In genomic region chr17:67280279-67280678, GRCh38 we compare ENCODE assay signal across 19 cellular contexts. TPM values are rescaled to one million over a fixed set of nuclear protein-coding genes. Genes with fewer than 3 reads are reported as not detected.
DNase-seq lines count a peak whose midpoint lies in the region; ATAC-seq, FAIRE-seq and TF ChIP-seq lines count a peak whose summit lies in the region.
"Had no signal": no experiment of that assay in that cellular context is flagged by ENCODE, and none has a peak within 500 bp of the region (broad histone marks: within the 10 kb centered on the region; RNA-seq: fewer than 3 reads in every experiment).

No MANE protein-coding gene starts in this region.

- no peak overlapping the region for H2AK5ac ChIP-seq in H1 (ENCODE audit: low read depth, low read length)

- CTCF ChIA-PET in H1 (lab: Charles Lee; ENCODE audit: partially characterized antibody): interaction anchor here (0.5 to 23.4 kb wide), 8 partner anchors 4 to 787 kb away, joined by 3 to 253 read pairs (median 3); no protein-coding TSS in a partner anchor
- CTCF ChIA-PET in HepG2 (lab: Yijun Ruan, JAX; ENCODE audit: low intra/inter-chr PET ratio, low total read pairs): no interaction called here

- 93% methylated on average over 6 of the region's 6 CpGs; no CpG with 5 or more reads in 1 of the 2 experiments for WGBS in H1 (ENCODE audit: extremely low coverage in 1 of 2, insufficient coverage in 1 of 2, insufficient read length in 1 of 2, insufficient replicate concordance in 2 of 2, low coverage in 1 of 2, low lambda C conversion rate in 2 of 2, missing lambda C conversion rate in 1 of 2), 2 experiments
- 5% methylated on average over 6 of the region's 6 CpGs for WGBS in HepG2 (ENCODE audit: low lambda C conversion rate)
- WGBS in aorta, 2 donors: 68 to 77% methylated on average over 6 of the region's 6 CpGs

- H3K23me2 ChIP-seq in H1 (ENCODE audit: low read depth, low read length): no peaks in the 10 kb centered on the region

- no peak for FAIRE-seq in H1 (lab: Jason Lieb, UNC)
- FAIRE-seq in HepG2 (lab: Jason Lieb, UNC): peak; percentile 75
- FAIRE-seq: G401.6, K562 had no signal

- peak overlapping the region; percentile 49 for H4K91ac ChIP-seq in H1 (replicated peaks; ENCODE audit: insufficient read length, low read length)

- H3K4ac ChIP-seq in H1 (replicated peaks; ENCODE audit: insufficient read length, low read depth, low read length): no peak overlapping the region

- DNase-seq in NCI-H146 (lab: John Stamatoyannopoulos, UW) (peak; percentile 2), NCI-H146 treated with DMSO at 0.1 percent for 48 hours (lab: John Stamatoyannopoulos, UW; ENCODE audit: unreplicated experiment) (no peak), H1 (ENCODE audit: low read depth in 1 of 2, low spot score in 2 of 2) (no peak), HepG2 (ENCODE audit: low spot score) (peak; percentile 74), aorta (no peak), dorsolateral prefrontal cortex (no peak)
- DNase-seq in stimulated activated naive CD4-positive, alpha-beta T cell treated with Interleukin-2 at 50 U/mL for 16 hours (lab: John Stamatoyannopoulos, UW): no peak
- DNase-seq: activated naive CD8-positive, alpha-beta T cell treated with anti-CD3 and anti-CD28 coated beads, Interleukin-2, amount 10 ng/mL, durations not matched to agents 7 days and 5 days; CD4-positive, alpha-beta T cell; foreskin fibroblast; islet precursor cell; naive thymus-derived CD4-positive, alpha-beta T cell; NCI-H2081; stimulated activated naive CD8-positive, alpha-beta T cell treated with anti-CD3 and anti-CD28 coated beads, Interleukin-15, amount 100 ng/mL, for 72 hours had no signal

- in situ Hi-C loops in HepG2 (cut with HindIII; ENCODE audit: extremely low pct_ligation_motif_present, low pct_unique_long_range_greater_than_20kb): no loop called here

- TF ChIP-seq RAD21 in H1 (IDR thresholded peaks at IDR 0.05 in 1 of 2, conservative IDR thresholded peaks at IDR 0.05 in 1 of 2; ENCODE audit: low read depth in 2 of 2, low read length in 2 of 2): no peak
- TF ChIP-seq RAD21 in HepG2 (CRISPR knock-in tag; IDR thresholded peaks at IDR 0.05): no peak

- no peak overlapping the region for H2BK5ac ChIP-seq in H1 (ENCODE audit: low read depth, low read length)

- H3K18ac ChIP-seq in H1 (ENCODE audit: extremely low read depth, low read length): no peak overlapping the region

- TF ChIP-seq POLR2A in H1 (IDR thresholded peaks at IDR 0.05; ENCODE audit: control extremely low read depth in 1 of 2, low read depth in 2 of 2, low read length in 2 of 2): no peak
- no peak for TF ChIP-seq POLR2A in HepG2 (IDR thresholded peaks at IDR 0.05; ENCODE audit: insufficient read depth in 1 of 2, low read depth in 2 of 2, low read length in 2 of 2)

- H3K9ac ChIP-seq in H1 (replicated peaks in 1 of 4; ENCODE audit: extremely low read depth in 1 of 4, low read depth in 3 of 4, low read length in 3 of 4) (no peak overlapping the region), HepG2 (ENCODE audit: insufficient read depth, low read depth, low read length) (peak overlapping the region; percentile 18; the same call in 1 of the 2 replicates)

- peak overlapping the region; percentile 57; the same call in 1 of the 2 replicates for H4K8ac ChIP-seq in H1 (ENCODE audit: extremely low read depth, insufficient read depth, low read length)

- H2BK15ac ChIP-seq in H1 (ENCODE audit: low read length): no peak overlapping the region

- no peak overlapping the region for H3K14ac ChIP-seq in H1 (ENCODE audit: insufficient read length)

- H4K20me1 ChIP-seq in H1 (replicated peaks in 1 of 2; ENCODE audit: control insufficient read depth in 1 of 2, insufficient read depth in 2 of 2, low read length in 2 of 2) (no peaks in the 10 kb centered on the region), HepG2 (ENCODE audit: insufficient read depth, low read length) (no peaks in the 10 kb centered on the region)

- H3K4me1 ChIP-seq in H1 (replicated peaks in 1 of 4; ENCODE audit: control insufficient read depth in 3 of 4, insufficient read depth in 4 of 4, low read length in 3 of 4) (peaks cover 2 to 13% (median 4%) of the 10 kb centered on the region in 4 experiments; a peak in 3 of 7 replicates), HepG2 (ENCODE audit: insufficient read depth, low read length) (peaks cover 21% of the 10 kb centered on the region), aorta (ENCODE audit: control insufficient read depth in 1 of 2, insufficient read depth in 2 of 2, low read length in 2 of 2) (no peaks in the 10 kb centered on the region)

- H2BK20ac ChIP-seq in H1 (ENCODE audit: low read length): 0 out of 2 replicates have a peak overlapping the region, but pooled peaks have one; percentile 63

- no peak overlapping the region for H3K27ac ChIP-seq in H1 (ENCODE audit: low read depth, low read length)
- H3K27ac ChIP-seq in HepG2 (ENCODE audit: extremely low read length, insufficient read depth, low read length): peak overlapping the region; percentile 48
- no peak overlapping the region for H3K27ac ChIP-seq in aorta (ENCODE audit: low read depth in 1 of 2, low read length in 2 of 2)
- no peak overlapping the region for H3K27ac ChIP-seq in dorsolateral prefrontal cortex
- H3K27ac ChIP-seq: 22Rv1, coronary artery had no signal

- intact Hi-C loops in HepG2 (cut with micrococcal nuclease; ENCODE audit: unreplicated experiment): no loop called here
- intact Hi-C loops in aorta (cut with DNase I): no loop called here
- intact Hi-C loops in dorsolateral prefrontal cortex (cut with DNase I): no loop called here

- no peak overlapping the region for H2BK120ac ChIP-seq in H1 (replicated peaks; ENCODE audit: low read depth, low read length)

- BruUV-seq in HepG2 (replicated peaks; lab: Mats Ljungman, UMichigan): no TSS peak

- no peaks in the 10 kb centered on the region for H3K27me3 ChIP-seq in H1 (replicated peaks in 1 of 4; ENCODE audit: control insufficient read depth in 3 of 4, extremely low read depth in 1 of 4, insufficient read depth in 3 of 4, low read length in 3 of 4)
- no peaks in the 10 kb centered on the region for H3K27me3 ChIP-seq in HepG2 (ENCODE audit: control insufficient read depth in 1 of 2, insufficient read depth in 2 of 2, low read length in 2 of 2)
- no peaks in the 10 kb centered on the region for H3K27me3 ChIP-seq in aorta (ENCODE audit: control insufficient read depth in 1 of 2, insufficient read depth in 2 of 2, low read length in 1 of 2)
- H3K27me3 ChIP-seq in dorsolateral prefrontal cortex: no peaks in the 10 kb centered on the region

- H3K4me2 ChIP-seq in H1 (ENCODE audit: insufficient read depth in 1 of 2, low read depth in 2 of 2, low read length in 2 of 2) (no peak overlapping the region), HepG2 (ENCODE audit: low read depth, low read length) (peak overlapping the region; percentile 65)

- H2AFZ ChIP-seq in H1 (ENCODE audit: low read length): peak overlapping the region; percentile 71
- H2AFZ ChIP-seq in HepG2 (ENCODE audit: low read length): peak overlapping the region; percentile 48

- H3K79me1 ChIP-seq in H1 (ENCODE audit: low read depth, low read length): no peaks in the 10 kb centered on the region

- H3K4me3 ChIP-seq in H1 (ENCODE audit: extremely low read depth in 1 of 4, insufficient read depth in 2 of 4, low read depth in 3 of 4, low read length in 4 of 4) (no peak overlapping the region), HepG2 (replicated peaks in 1 of 3; ENCODE audit: insufficient read depth in 1 of 3, low read depth in 2 of 3, low read length in 3 of 3) (peak overlapping the region in 1 of 3 experiments; percentile 19; a peak in 2 of 6 replicates), aorta (ENCODE audit: low read length in 2 of 2) (no peak overlapping the region), dorsolateral prefrontal cortex (no peak overlapping the region)
- H3K4me3 ChIP-seq: coronary artery, K562 had no signal

- no peaks in the 10 kb centered on the region for H3K36me3 ChIP-seq in H1 (ENCODE audit: control insufficient read depth in 2 of 4, insufficient read depth in 4 of 4, low read length in 3 of 4)
- no peaks in the 10 kb centered on the region for H3K36me3 ChIP-seq in HepG2 (replicated peaks in 1 of 2; ENCODE audit: control insufficient read depth in 1 of 2, insufficient read depth in 2 of 2, low read length in 2 of 2)
- H3K36me3 ChIP-seq in aorta (ENCODE audit: control insufficient read depth in 1 of 2, insufficient read depth in 2 of 2, low read length in 1 of 2): no peaks in the 10 kb centered on the region

- POLR2A ChIA-PET in H1 (lab: Charles Lee; ENCODE audit: partially characterized antibody) (interaction anchor here (0.6 kb wide), 1 partner anchor 9 kb away, joined by 4 read pairs; no protein-coding TSS in a partner anchor), HepG2 (lab: Yijun Ruan, JAX) (interaction anchor here (0.5 to 1.5 kb wide), 2 partner anchors 33 to 461 kb away, joined by 3 to 4 read pairs; no protein-coding TSS in a partner anchor)

- TF ChIP-seq EP300 in H1 (IDR thresholded peaks at IDR 0.05; ENCODE audit: borderline replicate concordance in 1 of 2, low read depth in 2 of 2, low read length in 2 of 2) (no peak), HepG2 (IDR thresholded peaks at IDR 0.05; ENCODE audit: low read depth in 2 of 2, low read length in 2 of 2) (peak; percentile 36 to 40; a peak in 2 of 4 replicates), HepG2 (CRISPR knock-in tag; IDR thresholded peaks at IDR 0.05; ENCODE audit: borderline replicate concordance) (no peak)

- H2BK12ac ChIP-seq in H1 (ENCODE audit: low read depth, low read length): no peak overlapping the region

- H3K23ac ChIP-seq in H1 (ENCODE audit: insufficient read length): no peak overlapping the region

- H4K5ac ChIP-seq in H1 (ENCODE audit: insufficient read length, low read depth, low read length): no peak overlapping the region

- no peak for TF ChIP-seq CTCF in H1 (IDR thresholded peaks at IDR 0.05; ENCODE audit: control extremely low read depth in 1 of 3, insufficient read depth in 1 of 3, low read depth in 1 of 3, low read length in 3 of 3)
- no peak for TF ChIP-seq CTCF in HepG2 (CRISPR knock-in tag; IDR thresholded peaks at IDR 0.05)
- no peak for TF ChIP-seq CTCF in dorsolateral prefrontal cortex (IDR thresholded peaks at IDR 0.05 in 54 of 56, conservative IDR thresholded peaks at IDR 0.05 in 2 of 56; ENCODE audit: low read depth in 1 of 56, partially characterized antibody in 56 of 56)

- H3K56ac ChIP-seq in H1 (replicated peaks; ENCODE audit: insufficient read length, low read depth, low read length): no peak overlapping the region

- ATAC-seq in HepG2: peak; percentile 89
- ATAC-seq in aorta (ENCODE audit: low FRiP score): peak; percentile 11
- no peak for ATAC-seq in HG03280 (IDR thresholded peaks at IDR 0.05; ENCODE audit: unreplicated experiment)
- ATAC-seq: K562; naive thymus-derived CD4-positive, alpha-beta T cell; stimulated activated naive CD8-positive, alpha-beta T cell treated with anti-CD3 and anti-CD28 coated beads, Interleukin-15, amount 100 ng/mL, for 72 hours had no signal

- H3K79me2 ChIP-seq in H1 (ENCODE audit: control insufficient read depth in 1 of 2, insufficient read depth in 2 of 2, low read length in 2 of 2) (no peaks in the 10 kb centered on the region), HepG2 (ENCODE audit: insufficient read depth, low read length) (no peaks in the 10 kb centered on the region)

- H3K9me3 ChIP-seq in H1 (ENCODE audit: insufficient read depth in 2 of 2, low read depth in 1 of 2, low read length in 1 of 2) (no peaks in the 10 kb centered on the region), HepG2 (ENCODE audit: low read length) (no peaks in the 10 kb centered on the region), aorta (ENCODE audit: control insufficient read depth, low read length) (no peaks in the 10 kb centered on the region)

RNA-seq across cellular contexts. Expression of gene HELZ, which starts 35.3 kb away (rescaled TPM):
- total RNA-seq in H1 (2021; fragmentation: NEBNext Ultra II Directional; extraction: Animal tissue kit (Norgen Biotek cat#: 25700)): 47.3 and 48.7 TPM in 2 replicates
- polyA plus RNA-seq in H1 (2011; rRNA removed) (7.9 and 10.0 TPM in 2 replicates), HepG2 (2011; rRNA removed) (27.8 and 35.3 TPM in 2 replicates), aorta (1 to 10 TPM; 2.8 to 3.5 TPM)
- polyA plus RNA-seq in H1 (2011; cell fraction: cytosol; rRNA removed): 10.1 TPM
- 14.5 TPM for polyA plus RNA-seq in H1 (2011; cell fraction: nucleus; rRNA removed)
- polyA plus RNA-seq in H1 (2012, experiment 1 of 2): 5.4 to 17.7 TPM (median 9.1 TPM) in 4 replicates
- 0.30 TPM for polyA plus RNA-seq in H1 (2012, experiment 2 of 2)
- polyA plus RNA-seq in H1 (2013, experiment 1 of 2): 12.5 TPM
- 11.5 TPM for polyA plus RNA-seq in H1 (2013, experiment 2 of 2)
- 49.8 and 73.0 TPM in 2 replicates for polyA minus RNA-seq in H1 (2011; rRNA and poly(A)+ RNA removed)
- 30.8 TPM for polyA minus RNA-seq in H1 (2011; cell fraction: cytosol; rRNA and poly(A)+ RNA removed)
- 62.5 TPM for polyA minus RNA-seq in H1 (2011; cell fraction: nucleus; rRNA and poly(A)+ RNA removed)
- total RNA-seq in HepG2 (2016; rRNA removed; fragmentation: Illumina TruSeq; extraction: Trizol) (52.4 and 93.1 TPM in 2 replicates), aorta (10 to 100 TPM; 47.4 to 75.7 TPM), dorsolateral prefrontal cortex (10 to 100 TPM; 48.6 to 93.2 (median 71.0) TPM)
- total RNA-seq in HepG2 (2016; cell fraction: cytosol; rRNA removed; fragmentation: Illumina TruSeq; extraction: Trizol; ENCODE audit: low read depth): 12.4 and 14.0 TPM in 2 replicates
- total RNA-seq in HepG2 (2016; cell fraction: insoluble cytoplasmic fraction; rRNA removed; fragmentation: Illumina TruSeq; extraction: Trizol): 47.7 and 84.1 TPM in 2 replicates
- total RNA-seq in HepG2 (2016; cell fraction: membrane; rRNA removed; fragmentation: Illumina TruSeq; extraction: Trizol): 34.8 and 42.7 TPM in 2 replicates
- 127 and 142 TPM in 2 replicates for total RNA-seq in HepG2 (2016; cell fraction: nucleus; rRNA removed; fragmentation: Illumina TruSeq; extraction: Trizol)
- polyA plus RNA-seq in HepG2 (2011; cell fraction: cytosol; rRNA removed): 13.6 and 17.7 TPM in 2 replicates
- 58.4 and 59.3 TPM in 2 replicates for polyA plus RNA-seq in HepG2 (2011; cell fraction: nucleus; rRNA removed)
- 20.6 and 33.4 TPM in 2 replicates for polyA plus RNA-seq in HepG2 (2012)
- polyA plus RNA-seq in HepG2 (2016; cell fraction: cytosol; fragmentation: Illumina TruSeq; extraction: Trizol; ENCODE audit: low read depth): 2.6 and 3.3 TPM in 2 replicates
- polyA plus RNA-seq in HepG2 (2016; cell fraction: insoluble cytoplasmic fraction; fragmentation: Illumina TruSeq; extraction: Trizol; ENCODE audit: low read depth): 17.4 and 19.8 TPM in 2 replicates
- 3.9 and 4.9 TPM in 2 replicates for polyA plus RNA-seq in HepG2 (2016; cell fraction: membrane; fragmentation: Illumina TruSeq; extraction: Trizol; ENCODE audit: low read depth)
- 40.2 and 45.2 TPM in 2 replicates for polyA plus RNA-seq in HepG2 (2016; cell fraction: nucleus; fragmentation: Illumina TruSeq; extraction: Trizol; ENCODE audit: insufficient read depth, low read depth)
- polyA minus RNA-seq in HepG2 (2011; rRNA and poly(A)+ RNA removed; ENCODE audit: low replicate concordance): 32.9 and 69.3 TPM in 2 replicates
- polyA minus RNA-seq in HepG2 (2011; cell fraction: cytosol; rRNA and poly(A)+ RNA removed): 55.2 and 63.0 TPM in 2 replicates
- 495 and 542 TPM in 2 replicates for polyA minus RNA-seq in HepG2 (2011; cell fraction: nucleus; rRNA and poly(A)+ RNA removed)

Comparison
In these comparisons a context has a peak if more than half of its experiments do, and no peak if none do; other contexts are left out.
1. DNase-seq: peak in NCI-H146 (single experiment) and HepG2 (single experiment); none in NCI-H146 treated with DMSO at 0.1 percent for 48 hours (single experiment), H1 (0 of 2), aorta (0 of 2), dorsolateral prefrontal cortex (0 of 10) and stimulated activated naive CD4-positive, alpha-beta T cell treated with Interleukin-2 at 50 U/mL for 16 hours (single experiment).